8 cellular contexts compared by ENCODE assay signal in genomic region chr17:36535669-36536081, GRCh38. TPM values are rescaled to one million over a fixed set of nuclear protein-coding genes. Genes with fewer than 3 reads are reported as not detected.
DNase-seq lines count a peak whose midpoint lies in the region; ATAC-seq and TF ChIP-seq lines count a peak whose summit lies in the region.

No MANE protein-coding gene starts in this region.

- H4K20me1 ChIP-seq in HCT116 (ENCODE audit: insufficient read depth), result no peaks in the 10 kb centered on the region

- peaks cover 23 to 44% of the 10 kb centered on the region in 2 experiments for H3K36me3 ChIP-seq in HCT116 (ENCODE audit: control insufficient read depth in 1 of 2, insufficient read depth in 2 of 2, low read length in 2 of 2)

- H3K9me2 ChIP-seq in HCT116 (ENCODE audit: insufficient read depth), result no peaks in the 10 kb centered on the region

- intact Hi-C loops in HCT116 (cut with micrococcal nuclease) (no loop called here), lower leg skin (cut with DNase I; ENCODE audit: low total_unique reads) (no loop called here)
- intact Hi-C loops in activated T-helper 2 cell treated with anti-CD3 and anti-CD28 coated beads, Interferon-gamma antibody, Interleukin-2, Interleukin-4, amounts not matched to agents 10 μg/mL and 5 μg/mL and 100 μg/mL, durations not matched to agents 14 hours and 24 hours and 36 hours (cut with micrococcal nuclease), result loop anchor here (1.0 kb wide), 1 partner anchor 9 kb away; the partner anchor contains the start of gene GGNBP2

- DNase-seq in AG09309 (ENCODE audit: low read depth) (no peak), HCT116 (ENCODE audit: low read depth, low spot score) (no peak), lower leg skin (ENCODE audit: low spot score in 2 of 2) (no peak), UCSD-AML1 (lab: John Stamatoyannopoulos, UW; ENCODE audit: unreplicated experiment) (no peak), middle frontal gyrus (ENCODE audit: extremely low spot score, low spot score) (no peak), LoVo (ENCODE audit: low spot score) (no peak)
- DNase-seq in activated T-helper 2 cell treated with anti-CD3 and anti-CD28 coated beads, Interferon-gamma antibody, Interleukin-2, Interleukin-4, amounts not matched to agents 10 μg/mL and 5 μg/mL and 100 μg/mL, durations not matched to agents 14 hours and 24 hours and 36 hours (ENCODE audit: low spot score), result no peak
- DNase-seq in NK-92 treated with Interleukin-12 subunit alpha and Interleukin-12 subunit beta, amount 100 ng/mL, for 24 hours (lab: John Stamatoyannopoulos, UW), result no peak

- BruUV-seq in HCT116 (replicated peaks; lab: Mats Ljungman, UMichigan), result TSS peak; percentile 78

- H3K9ac ChIP-seq in HCT116 (ENCODE audit: low read length), result peak overlapping the region; percentile 99

- RAD21 ChIA-PET in HCT116 (lab: Charles Lee; ENCODE audit: low non-redundant PET in 1 of 2, low total read pairs in 2 of 2, uncharacterized antibody in 2 of 2, unreplicated experiment in 2 of 2), result interaction anchor here in 1 of 2 experiments (0.6 kb wide), 1 partner anchor 21 kb away, joined by 4 read pairs; no protein-coding TSS in a partner anchor

- H3K4me2 ChIP-seq in HCT116 (ENCODE audit: low read length), result peak overlapping the region; percentile 82

- H3K79me2 ChIP-seq in HCT116 (ENCODE audit: insufficient read depth, low read length), result peaks cover 68% of the 10 kb centered on the region

- no peaks in the 10 kb centered on the region for H3K9me3 Mint-ChIP-seq in activated T-helper 2 cell treated with anti-CD3 and anti-CD28 coated beads, Interferon-gamma antibody, Interleukin-2, Interleukin-4, amounts not matched to agents 10 μg/mL and 5 μg/mL and 100 μg/mL, durations not matched to agents 14 hours and 24 hours and 36 hours

- H3K4me3 ChIP-seq in AG09309 (ENCODE audit: control insufficient read depth, low read depth, low read length) (peak overlapping the region; percentile 65), HCT116 (replicated peaks in 1 of 2; ENCODE audit: low read depth in 1 of 2, low read length in 2 of 2) (peak overlapping the region; percentile 63 to 90), lower leg skin (ENCODE audit: low read depth, poor library complexity, severe bottlenecking) (peak overlapping the region; percentile 76)

- peaks cover 64% of the 10 kb centered on the region for H3K36me3 Mint-ChIP-seq in activated T-helper 2 cell treated with anti-CD3 and anti-CD28 coated beads, Interferon-gamma antibody, Interleukin-2, Interleukin-4, amounts not matched to agents 10 μg/mL and 5 μg/mL and 100 μg/mL, durations not matched to agents 14 hours and 24 hours and 36 hours (ENCODE audit: low read depth)

- H3K27ac Mint-ChIP-seq in activated T-helper 2 cell treated with anti-CD3 and anti-CD28 coated beads, Interferon-gamma antibody, Interleukin-2, Interleukin-4, amounts not matched to agents 10 μg/mL and 5 μg/mL and 100 μg/mL, durations not matched to agents 14 hours and 24 hours and 36 hours, result peak overlapping the region; percentile 98

- peaks cover 8 to 21% of the 10 kb centered on the region in 2 experiments for H3K4me1 ChIP-seq in HCT116 (ENCODE audit: control insufficient read depth in 1 of 2, insufficient read depth in 2 of 2, low read length in 2 of 2)

- H3K9me3 ChIP-seq in HCT116 (ENCODE audit: control insufficient read depth in 1 of 2, insufficient read depth in 1 of 2, low read depth in 1 of 2, low read length in 2 of 2), result no peaks in the 10 kb centered on the region

- TF ChIP-seq CTCF in AG09309 (IDR thresholded peaks at IDR 0.05; ENCODE audit: control insufficient read depth, insufficient read depth, low read depth, low read length, missing control alignments) (no peak), HCT116 (IDR thresholded peaks at IDR 0.05 in 2 of 3, conservative IDR thresholded peaks at IDR 0.05 in 1 of 3; ENCODE audit: borderline replicate concordance in 1 of 3, insufficient read depth in 1 of 3, low read depth in 2 of 3, low read length in 2 of 3) (no peak), lower leg skin (IDR thresholded peaks at IDR 0.05) (no peak)

- POLR2A ChIA-PET in HCT116 (lab: Charles Lee), result interaction anchor here (0.6 to 2.4 kb wide), 5 partner anchors 9 to 564 kb away, joined by 3 to 30 read pairs (median 5); partner anchors contain the start of genes GGNBP2 and MRM1

- peak overlapping the region; percentile 98 for H3K4me3 Mint-ChIP-seq in activated T-helper 2 cell treated with anti-CD3 and anti-CD28 coated beads, Interferon-gamma antibody, Interleukin-2, Interleukin-4, amounts not matched to agents 10 μg/mL and 5 μg/mL and 100 μg/mL, durations not matched to agents 14 hours and 24 hours and 36 hours (ENCODE audit: low read depth)

- TF ChIP-seq POLR2A in HCT116 (IDR thresholded peaks at IDR 0.05; ENCODE audit: borderline replicate concordance, extremely low read depth, insufficient read depth, insufficient read length) (no peak), lower leg skin (IDR thresholded peaks at IDR 0.05) (no peak)

- H3K4me1 Mint-ChIP-seq in activated T-helper 2 cell treated with anti-CD3 and anti-CD28 coated beads, Interferon-gamma antibody, Interleukin-2, Interleukin-4, amounts not matched to agents 10 μg/mL and 5 μg/mL and 100 μg/mL, durations not matched to agents 14 hours and 24 hours and 36 hours (ENCODE audit: low read depth), result peaks cover 24% of the 10 kb centered on the region

- WGBS in lower leg skin, 2 donors, result 8 to 11% methylated on average over 15 of the region's 15 CpGs

- no peaks in the 10 kb centered on the region for H3K27me3 ChIP-seq in HCT116 (ENCODE audit: insufficient read depth, low read length)

- H3K27me3 Mint-ChIP-seq in activated T-helper 2 cell treated with anti-CD3 and anti-CD28 coated beads, Interferon-gamma antibody, Interleukin-2, Interleukin-4, amounts not matched to agents 10 μg/mL and 5 μg/mL and 100 μg/mL, durations not matched to agents 14 hours and 24 hours and 36 hours (ENCODE audit: low read depth), result no peaks in the 10 kb centered on the region

- H3K27ac ChIP-seq in HCT116 (ENCODE audit: low read depth, low read length), result peak overlapping the region; percentile 99

- CTCF ChIA-PET in HCT116 (lab: Charles Lee), result interaction anchor here (1.0 to 2.4 kb wide), 2 partner anchors 8 to 53 kb away, joined by 3 to 16 read pairs; partner anchors contain the start of gene GGNBP2

- no peak overlapping the region for H2AFZ ChIP-seq in HCT116 (ENCODE audit: low read depth, low read length, poor library complexity, severe bottlenecking)

- TF ChIP-seq RAD21 in HCT116 (IDR thresholded peaks at IDR 0.05; ENCODE audit: low read depth), result no peak

- ATAC-seq in HCT116, result peak; percentile 19; the same call in 1 of the 2 replicates

TF ChIP-seq in HCT116, 20 proteins besides CTCF, POLR2A, EP300 and RAD21:
- TF ChIP-seq CBX3 (IDR thresholded peaks at IDR 0.05; ENCODE audit: low read depth) (0 out of 2 replicates have a peak, but pooled peaks have one; percentile 1), ZNF274 (IDR thresholded peaks at IDR 0.05; ENCODE audit: low read depth, low read length) (no peak)
TF ChIP-seq in HCT116: peak in this region for 1.

RNA-seq across cellular contexts. Expression of gene PIGW, which starts 0.9 kb away (rescaled TPM):
- total RNA-seq in HCT116 (2021; ENCODE audit: unreplicated experiment) (16.4 TPM), lower leg skin (1 to 10 TPM; 4.3 to 9.0 (median 6.9) TPM)
- 2.7 and 4.5 TPM in 2 replicates for polyA plus RNA-seq in HCT116 (2012)
- 22.6 and 23.6 TPM in 2 replicates for total RNA-seq in activated T-helper 2 cell treated with anti-CD3 and anti-CD28 coated beads, Interferon-gamma antibody, Interleukin-2, Interleukin-4, amounts not matched to agents 10 μg/mL and 5 μg/mL and 100 μg/mL, durations not matched to agents 14 hours and 24 hours and 36 hours

RNA-seq across cellular contexts. Expression of gene MYO19, which starts 1.0 kb away (rescaled TPM):
- total RNA-seq in HCT116 (2021; ENCODE audit: unreplicated experiment), result 167 TPM
- 103 and 104 TPM in 2 replicates for polyA plus RNA-seq in HCT116 (2012)
- 150 and 155 TPM in 2 replicates for total RNA-seq in activated T-helper 2 cell treated with anti-CD3 and anti-CD28 coated beads, Interferon-gamma antibody, Interleukin-2, Interleukin-4, amounts not matched to agents 10 μg/mL and 5 μg/mL and 100 μg/mL, durations not matched to agents 14 hours and 24 hours and 36 hours
- total RNA-seq in lower leg skin, result 100 to 1,000 TPM in 1 of 4 donors, 10 to 100 TPM in 3; 70.5 to 167 (median 88.1) TPM

RNA-seq across cellular contexts. Expression of gene GGNBP2, which starts 9.0 kb away (rescaled TPM):
- total RNA-seq in HCT116 (2021; ENCODE audit: unreplicated experiment) (58.2 TPM), lower leg skin (10 to 100 TPM; 38.2 to 79.6 (median 55.0) TPM)
- polyA plus RNA-seq in HCT116 (2012), result 59.0 and 65.3 TPM in 2 replicates
- 82.7 and 92.5 TPM in 2 replicates for total RNA-seq in activated T-helper 2 cell treated with anti-CD3 and anti-CD28 coated beads, Interferon-gamma antibody, Interleukin-2, Interleukin-4, amounts not matched to agents 10 μg/mL and 5 μg/mL and 100 μg/mL, durations not matched to agents 14 hours and 24 hours and 36 hours

RNA-seq across cellular contexts. Expression of gene ZNHIT3, which starts 49.2 kb away (rescaled TPM):
- total RNA-seq in HCT116 (2021; ENCODE audit: unreplicated experiment) (33.9 TPM), lower leg skin (10 to 100 TPM; 29.6 to 56.7 (median 35.2) TPM)
- polyA plus RNA-seq in HCT116 (2012), result 38.5 and 44.5 TPM in 2 replicates
- total RNA-seq in activated T-helper 2 cell treated with anti-CD3 and anti-CD28 coated beads, Interferon-gamma antibody, Interleukin-2, Interleukin-4, amounts not matched to agents 10 μg/mL and 5 μg/mL and 100 μg/mL, durations not matched to agents 14 hours and 24 hours and 36 hours, result 46.8 and 48.2 TPM in 2 replicates

RNA-seq across cellular contexts. Expression of gene DHRS11, which starts 56.0 kb away (rescaled TPM):
- total RNA-seq in HCT116 (2021; ENCODE audit: unreplicated experiment), result 21.5 TPM
- 18.0 and 21.0 TPM in 2 replicates for polyA plus RNA-seq in HCT116 (2012)
- 12.3 and 12.4 TPM in 2 replicates for total RNA-seq in activated T-helper 2 cell treated with anti-CD3 and anti-CD28 coated beads, Interferon-gamma antibody, Interleukin-2, Interleukin-4, amounts not matched to agents 10 μg/mL and 5 μg/mL and 100 μg/mL, durations not matched to agents 14 hours and 24 hours and 36 hours
- 10 to 100 TPM; 11.3 to 21.1 (median 14.9) TPM for total RNA-seq in lower leg skin
